In genomic region chr2:14516844-14517243, GRCh38 we compare ENCODE assay signal across 1 cellular context.
A peak's percentile ranks its signal among the peaks of the same experiment; 100 is the strongest.
TF ChIP-seq lines count a peak whose summit lies in the region.

No MANE protein-coding gene starts in this region.

TF ChIP-seq in GM12878, 131 proteins besides CTCF, POLR2A, EP300 and RAD21 (continued from another document):
- TF ChIP-seq MLLT1 (IDR thresholded peaks at IDR 0.05) (no peak), BMI1 (IDR thresholded peaks at IDR 0.05; ENCODE audit: borderline replicate concordance) (no peak), JUNB (IDR thresholded peaks at IDR 0.05) (peak; percentile 76), LARP7 (IDR thresholded peaks at IDR 0.05) (no peak), HDAC6 (IDR thresholded peaks at IDR 0.05; ENCODE audit: unreplicated experiment) (no peak), ZBED1 (IDR thresholded peaks at IDR 0.05; ENCODE audit: borderline replicate concordance) (no peak), SPI1 (IDR thresholded peaks at IDR 0.05; ENCODE audit: borderline replicate concordance, insufficient read depth, low read depth, low read length) (peak; percentile 81), IKZF1 (conservative IDR thresholded peaks at IDR 0.05) (0 out of 2 replicates have a peak, but pooled peaks have one; percentile 25)
- TF ChIP-seq, protein P1, sequence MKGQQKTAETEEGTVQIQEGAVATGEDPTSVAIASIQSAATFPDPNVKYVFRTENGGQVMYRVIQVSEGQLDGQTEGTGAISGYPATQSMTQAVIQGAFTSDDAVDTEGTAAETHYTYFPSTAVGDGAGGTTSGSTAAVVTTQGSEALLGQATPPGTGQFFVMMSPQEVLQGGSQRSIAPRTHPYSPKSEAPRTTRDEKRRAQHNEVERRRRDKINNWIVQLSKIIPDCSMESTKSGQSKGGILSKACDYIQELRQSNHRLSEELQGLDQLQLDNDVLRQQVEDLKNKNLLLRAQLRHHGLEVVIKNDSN (IDR thresholded peaks at IDR 0.05; ENCODE audit: borderline replicate concordance, extremely low read length, insufficient read depth, low read depth, low read length): no peak
